ENCODE assay signal across 9 cellular contexts in genomic region chr5:127746756-127747155, GRCh38. TPM values are rescaled to one million over a fixed set of nuclear protein-coding genes. Genes with fewer than 3 reads are reported as not detected.
DNase-seq lines count a peak whose midpoint lies in the region; ATAC-seq, FAIRE-seq and TF ChIP-seq lines count a peak whose summit lies in the region.
"Had no signal": no experiment of that assay in that cellular context is flagged by ENCODE, and none has a peak within 500 bp of the region (broad histone marks: within the 10 kb centered on the region; RNA-seq: fewer than 3 reads in every experiment).

No MANE protein-coding gene starts in this region.

- no peaks in the 10 kb centered on the region for H3K36me3 ChIP-seq in cardiac muscle cell
- no peaks in the 10 kb centered on the region for H3K36me3 ChIP-seq in PC-9 (ENCODE audit: low read depth)

- CTCF ChIA-PET in PC-9 (lab: Charles Lee), result no interaction called here

- intact Hi-C loops in cardiac septum (cut with DNase I), result no loop called here
- intact Hi-C loops in PC-9 (cut with micrococcal nuclease; ENCODE audit: unreplicated experiment), result loop anchor here (5.0 kb wide), 2 partner anchors 751 to 1096 kb away; no protein-coding TSS in a partner anchor

- peak in 1 of 2 donors; percentile 68 for DNase-seq in cardiac muscle cell (ENCODE audit: low read depth in 1 of 2, low spot score in 1 of 2)
- no peak for DNase-seq in cardiac septum (ENCODE audit: low spot score)
- peak in 1 of 2 experiments; percentile 54 for DNase-seq in PC-9
- DNase-seq in fibroblast of peridontal ligament (ENCODE audit: extremely low read depth), result peak; percentile 53
- no peak for DNase-seq in type B pancreatic cell (ENCODE audit: extremely low spot score, unreplicated experiment)
- no peak for DNase-seq in left lobe of liver (ENCODE audit: low spot score)
- DNase-seq in activated CD4-positive, CD25-positive, alpha-beta regulatory T cell (lab: John Stamatoyannopoulos, UW), result no peak
- no peak for DNase-seq in GM12892 (ENCODE audit: insufficient read length)
- DNase-seq: natural killer cell had no signal

- TF ChIP-seq CTCF in cardiac muscle cell (IDR thresholded peaks at IDR 0.05; ENCODE audit: low read depth, low read length) (peak; percentile 60), PC-9 (conservative IDR thresholded peaks at IDR 0.05) (peak; percentile 58), type B pancreatic cell (conservative IDR thresholded peaks at IDR 0.05) (peak; percentile 69)

- H3K9me3 ChIP-seq in cardiac muscle cell (ENCODE audit: low read depth) (no peaks in the 10 kb centered on the region), PC-9 (ENCODE audit: insufficient read depth, low read depth) (no peaks in the 10 kb centered on the region)

- no peak for TF ChIP-seq POLR2A in GM12892 (IDR thresholded peaks at IDR 0.05; ENCODE audit: low read depth, low read length)

- no peaks in the 10 kb centered on the region for H3F3A ChIP-seq in PC-9 (ENCODE audit: insufficient read depth, low read depth)

- no peaks in the 10 kb centered on the region for H3K9me3 Mint-ChIP-seq in type B pancreatic cell
- H3K9me3 Mint-ChIP-seq: natural killer cell had no signal

- H3K27me3 ChIP-seq in cardiac muscle cell, result no peaks in the 10 kb centered on the region
- no peaks in the 10 kb centered on the region for H3K27me3 ChIP-seq in PC-9 (ENCODE audit: insufficient read depth, low read depth)

- H3K4me3 ChIP-seq in cardiac muscle cell (no peak overlapping the region), PC-9 (no peak overlapping the region)

- H3K4me1 Mint-ChIP-seq in type B pancreatic cell (ENCODE audit: unreplicated experiment), result no peaks in the 10 kb centered on the region
- H3K4me1 Mint-ChIP-seq: natural killer cell had no signal

- no peak overlapping the region for H2AFZ ChIP-seq in PC-9

- no peak overlapping the region for H3K4me3 Mint-ChIP-seq in type B pancreatic cell
- H3K4me3 Mint-ChIP-seq: natural killer cell had no signal

- no peaks in the 10 kb centered on the region for H3K79me2 ChIP-seq in PC-9 (ENCODE audit: low read depth)

- BruUV-seq in PC-9 (replicated peaks; lab: Mats Ljungman, UMichigan), result no TSS peak

- H3K4me2 ChIP-seq in PC-9, result no peak overlapping the region

- H3K27ac ChIP-seq in cardiac muscle cell (no peak overlapping the region), PC-9 (no peak overlapping the region)

- H3K4me1 ChIP-seq in cardiac muscle cell (ENCODE audit: low read depth), result no peaks in the 10 kb centered on the region
- H3K4me1 ChIP-seq in PC-9 (replicated peaks; ENCODE audit: insufficient read depth), result no peaks in the 10 kb centered on the region

- H4K20me1 ChIP-seq in PC-9 (ENCODE audit: insufficient read depth), result no peaks in the 10 kb centered on the region

- ATAC-seq in left lobe of liver, result no peak
- ATAC-seq: natural killer cell had no signal

- no peak overlapping the region for H3K27ac Mint-ChIP-seq in type B pancreatic cell
- H3K27ac Mint-ChIP-seq: natural killer cell had no signal

- H3K9me2 ChIP-seq in PC-9 (ENCODE audit: insufficient read depth), result no peaks in the 10 kb centered on the region

- POLR2A ChIA-PET in PC-9 (lab: Charles Lee; ENCODE audit: unreplicated experiment), result no interaction called here

- no peaks in the 10 kb centered on the region for H3K27me3 Mint-ChIP-seq in type B pancreatic cell

- no peaks in the 10 kb centered on the region for H3K36me3 Mint-ChIP-seq in type B pancreatic cell
- H3K36me3 Mint-ChIP-seq: natural killer cell had no signal

- no peak for FAIRE-seq in GM12892 (lab: Jason Lieb, UNC)

RNA-seq across cellular contexts. Expression of gene CCDC192, which starts 43.6 kb away (rescaled TPM):
- total RNA-seq in cardiac muscle cell (not detected in 2 replicates), cardiac septum (not detected), PC-9 (2021) (not detected in 2 replicates), type B pancreatic cell (ENCODE audit: low replicate concordance) (0.31 and 2.0 TPM in 2 replicates), left lobe of liver (not detected)
- polyA plus RNA-seq in cardiac muscle cell, result 0.92 and 1.3 TPM in 2 replicates
- polyA plus RNA-seq in GM12892 (2012; ENCODE audit: missing spikeins), result 0.47 TPM
- total RNA-seq: natural killer cell had no signal
